In genomic region chr4:119977135-119977534, GRCh38 we compare ENCODE assay signal across 21 cellular contexts.
DNase-seq lines count a peak whose midpoint lies in the region; ATAC-seq and TF ChIP-seq lines count a peak whose summit lies in the region.
"Had no signal": no experiment of that assay in that cellular context is flagged by ENCODE, and none has a peak within 500 bp of the region (broad histone marks: within the 10 kb centered on the region; RNA-seq: fewer than 3 reads in every experiment).

No MANE protein-coding gene starts in this region.

- H4K20me1 ChIP-seq in GM23338 (replicated peaks; ENCODE audit: insufficient read depth) = no peaks in the 10 kb centered on the region

- ATAC-seq in GM23338 = peak; percentile 79
- no peak for ATAC-seq in GM21447 (IDR thresholded peaks at IDR 0.05; ENCODE audit: unreplicated experiment)
- ATAC-seq in GM19397 (IDR thresholded peaks at IDR 0.05; ENCODE audit: unreplicated experiment) = no peak
- ATAC-seq: HCT116 had no signal

- H3F3A ChIP-seq in GM23338 (replicated peaks; ENCODE audit: low read depth) = no peaks in the 10 kb centered on the region

- H3K4me1 ChIP-seq in GM23338 (ENCODE audit: insufficient read depth) (peaks cover 18% of the 10 kb centered on the region; the same call in 1 of the 2 replicates), endodermal cell (ENCODE audit: control insufficient read depth, insufficient read depth, low read length) (no peaks in the 10 kb centered on the region), rectal smooth muscle tissue (ENCODE audit: control insufficient read depth, insufficient read depth, low read length) (peaks cover 14% of the 10 kb centered on the region)

- 0 out of 2 replicates have a peak overlapping the region, but pooled peaks have one; percentile 28 for H3K4me2 ChIP-seq in GM23338
- H3K4me2 ChIP-seq: KMS-11 had no signal

- H3K79me2 ChIP-seq in GM23338 (replicated peaks; ENCODE audit: insufficient read depth) = no peaks in the 10 kb centered on the region

- H3K36me3 ChIP-seq in GM23338 (ENCODE audit: insufficient read depth) (no peaks in the 10 kb centered on the region), endodermal cell (ENCODE audit: control insufficient read depth, insufficient read depth, low read length) (no peaks in the 10 kb centered on the region), rectal smooth muscle tissue (ENCODE audit: control insufficient read depth, insufficient read depth, low read length) (no peaks in the 10 kb centered on the region)

- no peaks in the 10 kb centered on the region for H3K9me3 ChIP-seq in endodermal cell (ENCODE audit: control insufficient read depth, low read length)

- H3K4me3 Mint-ChIP-seq in GM23338 (no peak overlapping the region), endodermal cell (no peak overlapping the region)
- H3K4me3 Mint-ChIP-seq: CD14-positive monocyte had no signal

- no peaks in the 10 kb centered on the region for H3K9me2 ChIP-seq in GM23338 (ENCODE audit: insufficient read depth)

- H3K9ac ChIP-seq in endodermal cell (ENCODE audit: extremely low read depth, low read length, poor library complexity, severe bottlenecking) = no peak overlapping the region
- no peak overlapping the region for H3K9ac ChIP-seq in rectal smooth muscle tissue (ENCODE audit: low read length)
- H3K9ac ChIP-seq: GM23248, KMS-11 had no signal

- H3K4me1 Mint-ChIP-seq in GM23338 = peaks cover 8% of the 10 kb centered on the region; the same call in 2 of the 3 replicates
- peaks cover 17% of the 10 kb centered on the region for H3K4me1 Mint-ChIP-seq in endodermal cell
- H3K4me1 Mint-ChIP-seq: CD14-positive monocyte had no signal

- H3K27me3 ChIP-seq in GM23338 (ENCODE audit: insufficient read depth) = no peaks in the 10 kb centered on the region
- no peaks in the 10 kb centered on the region for H3K27me3 ChIP-seq in endodermal cell (ENCODE audit: control insufficient read depth, insufficient read depth, low read length, poor library complexity, severe bottlenecking)
- H3K27me3 ChIP-seq in rectal smooth muscle tissue (ENCODE audit: control insufficient read depth, insufficient read depth, low read length) = no peaks in the 10 kb centered on the region

- 83 to 85% methylated on average over 4 of the region's 4 CpGs for WGBS in endodermal cell (ENCODE audit: insufficient coverage in 1 of 2, insufficient read length in 1 of 2), 2 experiments

- no peak overlapping the region for H3K27ac Mint-ChIP-seq in GM23338
- H3K27ac Mint-ChIP-seq in endodermal cell = no peak overlapping the region
- H3K27ac Mint-ChIP-seq: CD14-positive monocyte had no signal

- TF ChIP-seq CTCF in GM23338 (conservative IDR thresholded peaks at IDR 0.05; ENCODE audit: low read depth in 2 of 2) (no peak), endodermal cell (conservative IDR thresholded peaks at IDR 0.05) (no peak)

- H3K4me3 ChIP-seq in GM23338 (no peak overlapping the region), endodermal cell (ENCODE audit: low read length) (no peak overlapping the region), rectal smooth muscle tissue (ENCODE audit: low read length) (no peak overlapping the region)
- H3K4me3 ChIP-seq: GM23248 had no signal

- H3K36me3 Mint-ChIP-seq in GM23338 (ENCODE audit: low read depth) (no peaks in the 10 kb centered on the region), endodermal cell (ENCODE audit: low read depth) (peaks cover 8% of the 10 kb centered on the region)
- H3K36me3 Mint-ChIP-seq: CD14-positive monocyte had no signal

- no peaks in the 10 kb centered on the region for H3K27me3 Mint-ChIP-seq in GM23338 (ENCODE audit: insufficient read depth, low read depth, poor library complexity)
- H3K27me3 Mint-ChIP-seq in endodermal cell (ENCODE audit: insufficient read depth) = no peaks in the 10 kb centered on the region

- no peak for DNase-seq in GM23338 (ENCODE audit: low spot score)
- DNase-seq in endodermal cell = peak; percentile 35
- peak; percentile 10 for DNase-seq in iPS-NIHi7 (ENCODE audit: extremely low spot score)
- no peak for DNase-seq in COLO829 (ENCODE audit: low spot score)
- DNase-seq in hepatic stellate cell (ENCODE audit: low spot score) = no peak
- DNase-seq: DMS79 treated with DMSO at 0.1 percent for 48 hours, GM23248, MV-4-11, NCI-H1417, NCI-H187, NCI-H2107, NCI-H510A, NCI-H774, SHP77 had no signal

- H3K27ac ChIP-seq in GM23338 (ENCODE audit: low read depth) = no peak overlapping the region
- H3K27ac ChIP-seq in endodermal cell (ENCODE audit: low read depth, low read length) = no peak overlapping the region
- H3K27ac ChIP-seq in rectal smooth muscle tissue (ENCODE audit: low read depth, low read length) = peak overlapping the region; percentile 79
- H3K27ac ChIP-seq: 22Rv1, GM23248, KMS-11 had no signal

- no peaks in the 10 kb centered on the region for H3K9me3 Mint-ChIP-seq in GM23338
- no peaks in the 10 kb centered on the region for H3K9me3 Mint-ChIP-seq in endodermal cell

- H2AFZ ChIP-seq in GM23338 = peak overlapping the region; percentile 34; the same call in 1 of the 2 replicates
- H2AFZ ChIP-seq: GM23248 had no signal

TF ChIP-seq in GM23338, 12 proteins besides CTCF, POLR2A, EP300 and RAD21:
- TF ChIP-seq ZNF331 (CRISPR knock-in tag; IDR thresholded peaks at IDR 0.05; ENCODE audit: low read depth) (no peak), EZH2phosphoT487 (IDR thresholded peaks at IDR 0.05; ENCODE audit: unreplicated experiment) (no peak), EZH2 (IDR thresholded peaks at IDR 0.05; ENCODE audit: low read depth, unreplicated experiment) (no peak), ZNF114 (CRISPR knock-in tag; IDR thresholded peaks at IDR 0.05) (no peak), POLR2AphosphoS5 (IDR thresholded peaks at IDR 0.05; ENCODE audit: low read depth) (no peak), JUNB (IDR thresholded peaks at IDR 0.05; ENCODE audit: unreplicated experiment) (no peak), STAT1 (IDR thresholded peaks at IDR 0.05; ENCODE audit: unreplicated experiment) (no peak), REST (IDR thresholded peaks at IDR 0.05; ENCODE audit: unreplicated experiment) (no peak)

Comparison
In these comparisons a context has a peak if more than half of its experiments do, and no peak if none do; other contexts are left out.
1. DNase-seq: peak in endodermal cell (single experiment) and iPS-NIHi7 (single experiment); none in GM23338 (single experiment), COLO829 (single experiment) and hepatic stellate cell (single experiment).